8 cellular contexts compared by ENCODE assay signal in genomic region chr11:130145975-130146776, GRCh38. TPM values are rescaled to one million over a fixed set of nuclear protein-coding genes. Genes with fewer than 3 reads are reported as not detected.
DNase-seq lines count a peak whose midpoint lies in the region; ATAC-seq and TF ChIP-seq lines count a peak whose summit lies in the region.

No MANE protein-coding gene starts in this region.

- in situ Hi-C loops in IMR-90 (cut with MboI; ENCODE audit: low sequenced_read_pairs), result no loop called here

- H3K27me3 ChIP-seq in CD4-positive, CD25-positive, alpha-beta regulatory T cell (ENCODE audit: control insufficient read depth, insufficient read depth, low read length), result no peaks in the 10 kb centered on the region
- H3K27me3 ChIP-seq in IMR-90 (ENCODE audit: control insufficient read depth, insufficient read depth, low read length), result no peaks in the 10 kb centered on the region

- H2BK5ac ChIP-seq in IMR-90 (ENCODE audit: low read depth, low read length, poor library complexity, severe bottlenecking), result no peak overlapping the region

- BruUV-seq in IMR-90 (replicated peaks; lab: Mats Ljungman, UMichigan), result no TSS peak

- no peak for DNase-seq in CD4-positive, CD25-positive, alpha-beta regulatory T cell
- no peak for DNase-seq in IMR-90
- DNase-seq in choroid plexus epithelial cell (ENCODE audit: low read depth), result peak; percentile 46
- peak; percentile 32 for DNase-seq in medulla oblongata (ENCODE audit: extremely low spot score)
- DNase-seq in KG1 (lab: John Stamatoyannopoulos, UW), result no peak
- DNase-seq in stimulated activated CD4-positive, alpha-beta T cell treated with anti-CD3 and anti-CD28 coated beads, Interleukin-12 subunit alpha, Interleukin-12 subunit beta, amount 100 ng/mL, for 4 hours, result no peak
- no peak for DNase-seq in cerebellar cortex (ENCODE audit: low spot score)

- H3K9me3 ChIP-seq in CD4-positive, CD25-positive, alpha-beta regulatory T cell (ENCODE audit: control insufficient read depth in 2 of 2, low read length in 2 of 2), result no peaks in the 10 kb centered on the region
- no peaks in the 10 kb centered on the region for H3K9me3 ChIP-seq in IMR-90 (ENCODE audit: control insufficient read depth, insufficient read depth, low read length)

- no peak for TF ChIP-seq POLR2A in IMR-90 (IDR thresholded peaks at IDR 0.05; ENCODE audit: low read depth, low read length)

- no peaks in the 10 kb centered on the region for H3K9me1 ChIP-seq in IMR-90 (ENCODE audit: insufficient read depth, low read length)

- no peak overlapping the region for H2BK20ac ChIP-seq in IMR-90 (ENCODE audit: low read depth, low read length)

- no peak overlapping the region for H3K18ac ChIP-seq in IMR-90 (ENCODE audit: low read depth, low read length)

- no peaks in the 10 kb centered on the region for H3K9me3 Mint-ChIP-seq in CD4-positive, CD25-positive, alpha-beta regulatory T cell

- H4K20me1 ChIP-seq in IMR-90 (ENCODE audit: insufficient read depth, low read length), result no peaks in the 10 kb centered on the region

- no peak overlapping the region for H2BK15ac ChIP-seq in IMR-90 (ENCODE audit: low read depth, low read length)

- H3K9ac ChIP-seq in IMR-90 (ENCODE audit: low read depth, low read length), result no peak overlapping the region

- no peak overlapping the region for H3K4me3 Mint-ChIP-seq in CD4-positive, CD25-positive, alpha-beta regulatory T cell

- H3K56ac ChIP-seq in IMR-90 (ENCODE audit: extremely low read depth, insufficient read depth, low read length), result no peak overlapping the region

- no peak overlapping the region for H3K4me2 ChIP-seq in IMR-90 (ENCODE audit: low read depth, low read length)

- CTCF ChIA-PET in IMR-90 (lab: Yijun Ruan, JAX), result interaction anchor here (0.6 to 1.4 kb wide), 3 partner anchors 14 to 1859 kb away, joined by 3 to 4 read pairs (median 3); no protein-coding TSS in a partner anchor

- no peak overlapping the region for H4K91ac ChIP-seq in IMR-90 (ENCODE audit: insufficient read depth, low read depth, low read length)

- H3K4me3 ChIP-seq in CD4-positive, CD25-positive, alpha-beta regulatory T cell (ENCODE audit: low read depth, low read length), result no peak overlapping the region
- H3K4me3 ChIP-seq in IMR-90 (ENCODE audit: insufficient read depth, low read depth, low read length) (no peak overlapping the region), choroid plexus epithelial cell (ENCODE audit: low read depth, low read length) (no peak overlapping the region)

- peaks cover 32% of the 10 kb centered on the region for H3K36me3 Mint-ChIP-seq in CD4-positive, CD25-positive, alpha-beta regulatory T cell

- H2AFZ ChIP-seq in IMR-90 (replicated peaks; ENCODE audit: low read length, poor library complexity), result no peak overlapping the region

- no peak overlapping the region for H4K5ac ChIP-seq in IMR-90 (ENCODE audit: low read depth, low read length)

- peaks cover 5 to 21% (median 13%) of the 10 kb centered on the region in 4 donors for H3K4me1 Mint-ChIP-seq in CD4-positive, CD25-positive, alpha-beta regulatory T cell

- H3K36me3 ChIP-seq in CD4-positive, CD25-positive, alpha-beta regulatory T cell (ENCODE audit: control insufficient read depth, insufficient read depth, low read length), result peaks cover 25% of the 10 kb centered on the region
- peaks cover 23% of the 10 kb centered on the region for H3K36me3 ChIP-seq in IMR-90 (ENCODE audit: control insufficient read depth, insufficient read depth, low read length)

- no peak overlapping the region for H4K8ac ChIP-seq in IMR-90 (ENCODE audit: low read depth in 2 of 2, low read length in 2 of 2)

- TF ChIP-seq RAD21 in IMR-90 (IDR thresholded peaks at IDR 0.05; ENCODE audit: low read length), result no peak

- peak overlapping the region; percentile 69 to 91 (median 90) for H3K27ac Mint-ChIP-seq in CD4-positive, CD25-positive, alpha-beta regulatory T cell

- no peak overlapping the region for H3K4ac ChIP-seq in IMR-90 (ENCODE audit: low read depth, low read length)

- TF ChIP-seq CTCF in IMR-90 (conservative IDR thresholded peaks at IDR 0.05; ENCODE audit: low read depth, low read length), result no peak
- peak; percentile 48 for TF ChIP-seq CTCF in choroid plexus epithelial cell (conservative IDR thresholded peaks at IDR 0.05; ENCODE audit: low read depth, low read length)

- no peak overlapping the region for H2AK9ac ChIP-seq in IMR-90 (replicated peaks; ENCODE audit: low read depth, low read length, poor library complexity)

- dilution Hi-C loops in IMR-90 (cut with HindIII; ENCODE audit: low sequenced_read_pairs, unreplicated experiment), result loop anchor here (25.0 kb wide), 1 partner anchor 209 kb away; no protein-coding TSS in a partner anchor

- no peaks in the 10 kb centered on the region for H3K79me1 ChIP-seq in IMR-90 (ENCODE audit: low read depth in 1 of 2, low read length in 2 of 2)

- H3K27me3 Mint-ChIP-seq in CD4-positive, CD25-positive, alpha-beta regulatory T cell, result no peaks in the 10 kb centered on the region

- POLR2A ChIA-PET in IMR-90 (lab: Charles Lee; ENCODE audit: unreplicated experiment), result no interaction called here

- no peak overlapping the region for H3K14ac ChIP-seq in IMR-90 (replicated peaks; ENCODE audit: low read depth, low read length)

- WGBS in IMR-90 (ENCODE audit: extremely low coverage in 2 of 2, insufficient read length in 1 of 2), 2 experiments, result 83% methylated on average over 2 of the region's 15 CpGs; no CpG with 5 or more reads in 1 of the 2 experiments

- intact Hi-C loops in IMR-90 (cut with micrococcal nuclease), result no loop called here

- H2BK120ac ChIP-seq in IMR-90 (ENCODE audit: low read depth, low read length), result no peak overlapping the region

- H2AK5ac ChIP-seq in IMR-90 (ENCODE audit: low read depth, low read length), result no peak overlapping the region

- H3K4me1 ChIP-seq in CD4-positive, CD25-positive, alpha-beta regulatory T cell (ENCODE audit: control insufficient read depth, insufficient read depth, low read length, poor library complexity, severe bottlenecking), result peaks cover 8% of the 10 kb centered on the region
- H3K4me1 ChIP-seq in IMR-90 (ENCODE audit: control insufficient read depth, insufficient read depth, low read length), result peaks cover 3% of the 10 kb centered on the region; the same call in 1 of the 2 replicates

- no peak overlapping the region for H3K23ac ChIP-seq in IMR-90 (ENCODE audit: low read depth, low read length)

- peak in 1 of 2 donors; percentile 15 for ATAC-seq in CD4-positive, CD25-positive, alpha-beta regulatory T cell (ENCODE audit: low read depth in 2 of 2)
- ATAC-seq in IMR-90 (ENCODE audit: low read depth), result peak; percentile 55; the same call in 1 of the 2 replicates
- ATAC-seq in HG03354 (IDR thresholded peaks at IDR 0.05; ENCODE audit: poor library complexity, severe bottlenecking, unreplicated experiment), result no peak

- no peak overlapping the region for H3K27ac ChIP-seq in CD4-positive, CD25-positive, alpha-beta regulatory T cell (ENCODE audit: insufficient read depth, low read length, poor library complexity, severe bottlenecking)
- H3K27ac ChIP-seq in IMR-90 (ENCODE audit: insufficient read depth, low read length), result no peak overlapping the region

TF ChIP-seq in IMR-90, 13 proteins besides CTCF, POLR2A, EP300 and RAD21:
- TF ChIP-seq SMC3 (IDR thresholded peaks at IDR 0.05; ENCODE audit: low read depth, low read length) (no peak), MXI1 (IDR thresholded peaks at IDR 0.05; ENCODE audit: borderline replicate concordance, low read depth, low read length) (no peak), MAZ (IDR thresholded peaks at IDR 0.05; ENCODE audit: borderline replicate concordance, low read depth, low read length) (no peak), FOS (IDR thresholded peaks at IDR 0.05; ENCODE audit: low read depth, low read length) (no peak), USF2 (IDR thresholded peaks at IDR 0.05; ENCODE audit: low read depth, low read length) (no peak), BHLHE40 (IDR thresholded peaks at IDR 0.05; ENCODE audit: low read depth, low read length) (no peak), RCOR1 (IDR thresholded peaks at IDR 0.05; ENCODE audit: insufficient replicate concordance, low read length) (no peak), NFE2L2 (IDR thresholded peaks at IDR 0.05; ENCODE audit: low read depth, low read length) (no peak), ELK1 (IDR thresholded peaks at IDR 0.05; ENCODE audit: borderline replicate concordance, low read depth, low read length) (no peak), MAFK (IDR thresholded peaks at IDR 0.05; ENCODE audit: low read depth, low read length) (no peak), CHD1 (IDR thresholded peaks at IDR 0.05; ENCODE audit: low read depth, low read length) (no peak), CEBPB (IDR thresholded peaks at IDR 0.05; ENCODE audit: low read depth, low read length) (no peak), RFX5 (IDR thresholded peaks at IDR 0.05; ENCODE audit: low read depth, low read length) (no peak)
TF ChIP-seq in IMR-90: peak in this region for 0.

RNA-seq across cellular contexts. Expression of gene ST14, which starts 13.4 kb away (rescaled TPM):
- total RNA-seq in CD4-positive, CD25-positive, alpha-beta regulatory T cell, result not detected
- polyA plus RNA-seq in CD4-positive, CD25-positive, alpha-beta regulatory T cell, result under 1 TPM in 2 of 4 donors, not detected in 2; 0.05 to 0.06 TPM
- total RNA-seq in IMR-90 (2012; rRNA removed), result not detected in 2 replicates
- polyA plus RNA-seq in IMR-90 (2012; rRNA removed), result not detected in 2 replicates
- not detected in 2 replicates for polyA plus RNA-seq in IMR-90 (2012; cell fraction: cytosol; rRNA removed)
- polyA plus RNA-seq in IMR-90 (2012; cell fraction: nucleus; rRNA removed; ENCODE audit: low replicate concordance), result not detected in 2 replicates

Comparison
In these comparisons a context has a peak if more than half of its experiments do, and no peak if none do; other contexts are left out.
1. DNase-seq: peak in choroid plexus epithelial cell (single experiment) and medulla oblongata (single experiment); none in CD4-positive, CD25-positive, alpha-beta regulatory T cell (0 of 3), IMR-90 (single experiment), KG1 (single experiment), stimulated activated CD4-positive, alpha-beta T cell treated with anti-CD3 and anti-CD28 coated beads, Interleukin-12 subunit alpha, Interleukin-12 subunit beta, amount 100 ng/mL, for 4 hours (single experiment) and cerebellar cortex (single experiment).